In genomic region chr2:237695201-237695780, GRCh38 we compare ENCODE assay signal across 8 cellular contexts.
DNase-seq lines count a peak whose midpoint lies in the region; ATAC-seq, FAIRE-seq and TF ChIP-seq lines count a peak whose summit lies in the region.

No MANE protein-coding gene starts in this region.

- H3K4me1 ChIP-seq in esophagus muscularis mucosa (peaks cover 84 to 89% (median 88%) of the 10 kb centered on the region in 4 donors), gastrocnemius medialis (peaks cover 77 to 82% of the 10 kb centered on the region in 2 donors)

- CTCF ChIA-PET in BJ (lab: Yijun Ruan, JAX) = interaction anchor here (0.6 kb wide), 1 partner anchor 112 kb away, joined by 3 read pairs; no protein-coding TSS in a partner anchor

- H3K27me3 ChIP-seq in BJ (ENCODE audit: control insufficient read depth, insufficient read depth, low read length) = no peaks in the 10 kb centered on the region
- H3K27me3 ChIP-seq in esophagus muscularis mucosa = no peaks in the 10 kb centered on the region
- no peaks in the 10 kb centered on the region for H3K27me3 ChIP-seq in gastrocnemius medialis

- in situ Hi-C loops in gastrocnemius medialis (cut with MboI; ENCODE audit: low sequenced_read_pairs in 4 of 4) = no loop called here

- H3K9me3 ChIP-seq in esophagus muscularis mucosa (no peaks in the 10 kb centered on the region), gastrocnemius medialis (no peaks in the 10 kb centered on the region)

- TF ChIP-seq POLR2A in H54 (IDR thresholded peaks at IDR 0.05; ENCODE audit: low read depth, low read length) (no peak), esophagus muscularis mucosa (IDR thresholded peaks at IDR 0.05; ENCODE audit: low read depth) (no peak), gastrocnemius medialis (IDR thresholded peaks at IDR 0.05) (peak; percentile 32 to 44)

- H3K36me3 ChIP-seq in BJ (ENCODE audit: control insufficient read depth, insufficient read depth, low read length) = no peaks in the 10 kb centered on the region
- H3K36me3 ChIP-seq in esophagus muscularis mucosa = no peaks in the 10 kb centered on the region
- H3K36me3 ChIP-seq in gastrocnemius medialis = no peaks in the 10 kb centered on the region

- H3K4me3 ChIP-seq in BJ (ENCODE audit: low read depth, low read length) (no peak overlapping the region), esophagus muscularis mucosa (peak overlapping the region; percentile 71 to 96 (median 87)), gastrocnemius medialis (peak overlapping the region in 3 of 4 donors; percentile 21 to 94 (median 82))

- H3K27ac ChIP-seq in esophagus muscularis mucosa (replicated peaks in 1 of 4) (peak overlapping the region; percentile 93 to 100 (median 98)), gastrocnemius medialis (peak overlapping the region; percentile 93 to 98 (median 96))

- DNase-seq in BJ (ENCODE audit: low read depth) (peak; percentile 85), H54 (ENCODE audit: insufficient read length, low spot score) (peak; percentile 83), SKM-1 (lab: John Stamatoyannopoulos, UW; ENCODE audit: unreplicated experiment) (peak; percentile 76), esophagus muscularis mucosa (ENCODE audit: extremely low spot score) (no peak), gastrocnemius medialis (no peak)

- POLR2A ChIA-PET in BJ (lab: Charles Lee) = interaction anchor here (0.6 kb wide), 3 partner anchors 8 to 236 kb away, joined by 3 to 4 read pairs (median 3); no protein-coding TSS in a partner anchor

- WGBS in esophagus muscularis mucosa = 12% methylated on average over 6 of the region's 7 CpGs

- peak; percentile 81 for FAIRE-seq in H54 (lab: Jason Lieb, UNC)

- intact Hi-C loops in esophagus muscularis mucosa (cut with DNase I) (loop anchor here (5.0 kb wide), 1 partner anchor 37 kb away; no protein-coding TSS in a partner anchor), gastrocnemius medialis (cut with DNase I; ENCODE audit: low total_unique reads) (no loop called here)

- ATAC-seq in gastrocnemius medialis = peak; percentile 5 to 8
- no peak for ATAC-seq in HG03378 (IDR thresholded peaks at IDR 0.05; ENCODE audit: unreplicated experiment)
- ATAC-seq in HG03135 (IDR thresholded peaks at IDR 0.05; ENCODE audit: unreplicated experiment) = no peak
- ATAC-seq in HG03439 (IDR thresholded peaks at IDR 0.05; ENCODE audit: unreplicated experiment) = no peak

- TF ChIP-seq EP300 in esophagus muscularis mucosa (IDR thresholded peaks at IDR 0.05) = no peak

- TF ChIP-seq CTCF in BJ (IDR thresholded peaks at IDR 0.05; ENCODE audit: insufficient read depth, low read depth, low read length) = no peak
- TF ChIP-seq CTCF in esophagus muscularis mucosa (IDR thresholded peaks at IDR 0.05) = no peak
- TF ChIP-seq CTCF in gastrocnemius medialis (IDR thresholded peaks at IDR 0.05 in 4 of 5, conservative IDR thresholded peaks at IDR 0.05 in 1 of 5) = no peak

Comparison
In these comparisons a context has a peak if more than half of its experiments do, and no peak if none do; other contexts are left out.
1. DNase-seq: peak in BJ (single experiment), H54 (single experiment) and SKM-1 (single experiment); none in esophagus muscularis mucosa (single experiment) and gastrocnemius medialis (0 of 2).
2. POLR2A ChIP-seq: peak in gastrocnemius medialis (2 of 2); none in H54 (single experiment) and esophagus muscularis mucosa (single experiment).
3. ATAC-seq: peak in gastrocnemius medialis (2 of 2); none in HG03378 (single experiment), HG03135 (single experiment) and HG03439 (single experiment).